In the genomic region with DNA sequence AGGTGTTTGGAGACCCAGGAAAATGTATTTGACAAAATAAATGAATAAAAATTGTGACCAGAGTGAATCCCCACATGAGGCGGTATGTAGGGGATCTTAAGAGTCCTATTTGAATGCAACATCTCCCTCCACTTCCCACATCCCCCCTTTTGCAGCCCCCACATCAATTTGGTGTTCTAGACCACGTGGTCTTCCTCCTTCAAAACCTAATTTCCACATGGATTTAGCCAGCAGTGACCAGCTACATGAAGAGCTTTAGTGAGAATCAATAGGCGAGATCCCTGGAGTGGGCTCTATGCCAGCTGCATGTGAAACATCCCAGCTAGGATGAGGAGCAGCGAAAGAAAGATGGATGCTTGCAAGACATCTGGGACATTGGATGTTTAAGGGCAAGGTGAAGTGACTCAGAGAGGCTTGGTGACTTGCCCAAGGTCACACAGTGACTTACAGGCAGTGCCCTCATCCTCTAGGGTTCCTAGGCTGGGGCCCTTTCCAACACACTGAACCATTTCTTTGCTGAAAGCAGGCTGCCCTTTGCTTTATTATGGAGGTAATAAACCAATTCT, we compare ENCODE assay signal across 12 cellular contexts.
"Had no signal": no experiment of that assay in that cellular context is flagged by ENCODE, and none has a peak within 500 bp of the region (broad histone marks: within the 10 kb centered on the region; RNA-seq: fewer than 3 reads in every experiment).

No MANE protein-coding gene starts in this region.

- H3K27ac ChIP-seq: ovary, SK-N-MC, upper lobe of right lung had no signal

- H3K36me3 ChIP-seq: ovary, upper lobe of right lung had no signal

- H3K27me3 ChIP-seq: ovary, upper lobe of right lung had no signal

- H3K4me1 ChIP-seq: upper lobe of right lung had no signal

- DNase-seq: activated CD4-positive, CD25-positive, alpha-beta regulatory T cell treated with anti-CD3 and anti-CD28 coated beads, Interleukin-2, amount 50 U/mL, for 72 hours; activated naive CD4-positive, alpha-beta T cell treated with anti-CD3 and anti-CD28 coated beads for 36 hours; activated T-cell treated with anti-CD3 and anti-CD28 coated beads for 4 hours; foreskin fibroblast; immature natural killer cell; naive B cell; ovary; stimulated activated CD4-positive, alpha-beta T cell treated with anti-CD3 and anti-CD28 coated beads, Interleukin-2, amount 100 ng/mL, for 48 hours; stimulated activated naive CD4-positive, alpha-beta T cell; upper lobe of right lung had no signal

- ATAC-seq: esophagus mucosa, upper lobe of right lung had no signal

- H3K9me3 ChIP-seq: ovary, upper lobe of right lung had no signal

- H3K4me3 ChIP-seq: ovary, SK-N-MC, upper lobe of right lung had no signal
